Comparison of ENCODE assay signal across 8 cellular contexts in genomic region chr5:95620030-95620869, GRCh38. TPM values are rescaled to one million over a fixed set of nuclear protein-coding genes. Genes with fewer than 3 reads are reported as not detected.
DNase-seq lines count a peak whose midpoint lies in the region; ATAC-seq and TF ChIP-seq lines count a peak whose summit lies in the region.

Gene GPR150 (plus strand): TSS chr5:95620087. CDS start chr5:95620276, 189 bp downstream.

- peaks cover 29% of the 10 kb centered on the region for H3K4me1 Mint-ChIP-seq in CD14-positive monocyte

- no peaks in the 10 kb centered on the region for H3K36me3 ChIP-seq in rectal smooth muscle tissue (ENCODE audit: control insufficient read depth, insufficient read depth, low read length)

- H3K9ac ChIP-seq in rectal smooth muscle tissue (ENCODE audit: low read length) = peak within 1 kb of the TSS; percentile 40

- peak within 1 kb of the TSS; percentile 89 to 98 for H3K4me3 Mint-ChIP-seq in CD14-positive monocyte

- TF ChIP-seq CTCF in CD14-positive monocyte (IDR thresholded peaks at IDR 0.05) = peak; percentile 25

- DNase-seq in CD14-positive monocyte (ENCODE audit: low spot score) = peak; percentile 58
- DNase-seq in RPMI7951 (ENCODE audit: low read depth) = peak; percentile 49
- peak; percentile 73 for DNase-seq in activated naive CD4-positive, alpha-beta T cell treated with Interleukin-2 at 50 U/mL for 16 hours
- DNase-seq in left cardiac atrium = peak; percentile 68
- no peak for DNase-seq in middle frontal gyrus (ENCODE audit: extremely low spot score, low spot score)

- ATAC-seq in GM19023 (IDR thresholded peaks at IDR 0.05; ENCODE audit: unreplicated experiment) (peak; percentile 69), HG03196 (IDR thresholded peaks at IDR 0.05; ENCODE audit: unreplicated experiment) (peak; percentile 60), left cardiac atrium (peak; percentile 67)

- H3K4me3 ChIP-seq in rectal smooth muscle tissue (ENCODE audit: low read length) = peak within 1 kb of the TSS; percentile 74

- H3K27me3 ChIP-seq in rectal smooth muscle tissue (ENCODE audit: control insufficient read depth, insufficient read depth, low read length) = peaks cover 6% of the 10 kb centered on the region

- H3K27ac ChIP-seq in rectal smooth muscle tissue (ENCODE audit: low read depth, low read length) = no peak within 1 kb of the TSS

- H3K36me3 Mint-ChIP-seq in CD14-positive monocyte = no peaks in the 10 kb centered on the region

- intact Hi-C loops in CD14-positive monocyte (cut with micrococcal nuclease) = no loop called here
- intact Hi-C loops in left cardiac atrium (cut with DNase I) = no loop called here

- peaks cover 22 to 34% (median 24%) of the 10 kb centered on the region in 3 donors for H3K27me3 Mint-ChIP-seq in CD14-positive monocyte (ENCODE audit: low read depth in 3 of 3)

- no peaks in the 10 kb centered on the region for H3K4me1 ChIP-seq in rectal smooth muscle tissue (ENCODE audit: control insufficient read depth, insufficient read depth, low read length)

- peaks cover 0 to 4% (median 0%) of the 10 kb centered on the region in 7 donors for H3K9me3 Mint-ChIP-seq in CD14-positive monocyte

- H3K27ac Mint-ChIP-seq in CD14-positive monocyte = peak within 1 kb of the TSS in 1 of 7 donors; percentile 36

RNA-seq across cellular contexts. Expression of gene GPR150, which starts in this region (rescaled TPM):
- polyA plus RNA-seq in CD14-positive monocyte = not detected
- total RNA-seq in RPMI7951 (2014; rRNA removed; shearing (Covaris generic)) = 0.10 TPM in 1 of 2 replicates, not detected in the other
- under 1 TPM in 1 of 2 donors, not detected in 1; 0.10 TPM for total RNA-seq in left cardiac atrium

Comparison
In these comparisons a context has a peak if more than half of its experiments do, and no peak if none do; other contexts are left out.
1. Peak in DNase-seq in CD14-positive monocyte; RNA of the gene not detected or under 1 TPM.
2. Peak in DNase-seq in RPMI7951; RNA of the gene not detected or under 1 TPM.
3. Peak in DNase-seq and ATAC-seq in left cardiac atrium; RNA of the gene not detected or under 1 TPM.